In genomic region chr7:151754142-151754590, GRCh38 we compare ENCODE assay signal across 8 cellular contexts.
DNase-seq lines count a peak whose midpoint lies in the region; ATAC-seq, FAIRE-seq and TF ChIP-seq lines count a peak whose summit lies in the region.

No MANE protein-coding gene starts in this region.

- no peaks in the 10 kb centered on the region for H3K36me3 Mint-ChIP-seq in activated naive CD4-positive, alpha-beta T cell treated with anti-CD3 and anti-CD28 coated beads, Interleukin-2, amount 50 U/mL, for 72 hours

- H3K4me1 ChIP-seq in upper lobe of left lung: peaks cover 23 to 30% (median 25%) of the 10 kb centered on the region in 4 donors

- FAIRE-seq in endometrium (lab: Jason Lieb, UNC): peak; percentile 59

- no peaks in the 10 kb centered on the region for H3K9me3 ChIP-seq in upper lobe of left lung

- peak; percentile 79 to 95 (median 88) for TF ChIP-seq CTCF in upper lobe of left lung (IDR thresholded peaks at IDR 0.05)

- H3K27ac Mint-ChIP-seq in activated naive CD4-positive, alpha-beta T cell treated with anti-CD3 and anti-CD28 coated beads, Interleukin-2, amount 50 U/mL, for 72 hours: no peak overlapping the region

- no peak overlapping the region for H3K4me3 ChIP-seq in upper lobe of left lung

- no peaks in the 10 kb centered on the region for H3K36me3 ChIP-seq in upper lobe of left lung

- H3K27ac ChIP-seq in upper lobe of left lung: peak overlapping the region; percentile 63 to 74 (median 72)

- TF ChIP-seq EP300 in upper lobe of left lung (IDR thresholded peaks at IDR 0.05): peak in 1 of 4 donors; percentile 76

- 40 to 45% methylated on average over 13 to 14 of the region's 14 CpGs for WGBS in upper lobe of left lung, 2 donors

- no peaks in the 10 kb centered on the region for H3K27me3 ChIP-seq in upper lobe of left lung

- ATAC-seq in GM21360 (IDR thresholded peaks at IDR 0.05; ENCODE audit: unreplicated experiment): peak; percentile 51
- peak; percentile 89 to 95 for ATAC-seq in upper lobe of left lung (ENCODE audit: low FRiP score in 2 of 2)
- no peak for ATAC-seq in activated naive CD4-positive, alpha-beta T cell treated with anti-CD3 and anti-CD28 coated beads, Interleukin-2, amount 50 U/mL, for 72 hours
- no peak for ATAC-seq in GM18907 (IDR thresholded peaks at IDR 0.05; ENCODE audit: unreplicated experiment)

- H3K9me3 Mint-ChIP-seq in activated naive CD4-positive, alpha-beta T cell treated with anti-CD3 and anti-CD28 coated beads, Interleukin-2, amount 50 U/mL, for 72 hours: no peaks in the 10 kb centered on the region

- peak; percentile 82 for DNase-seq in D341Med (ENCODE audit: low spot score)
- peak; percentile 4 for DNase-seq in OCI-M2 (lab: John Stamatoyannopoulos, UW; ENCODE audit: unreplicated experiment)
- peak; percentile 76 for DNase-seq in medulla oblongata (ENCODE audit: extremely low spot score)
- DNase-seq in upper lobe of left lung: peak; percentile 80 to 93
- no peak for DNase-seq in activated naive CD4-positive, alpha-beta T cell treated with anti-CD3 and anti-CD28 coated beads, Interleukin-2, amount 50 U/mL, for 72 hours (ENCODE audit: low spot score in 2 of 2)

- TF ChIP-seq POLR2A in upper lobe of left lung (IDR thresholded peaks at IDR 0.05): no peak

Comparison
In these comparisons a context has a peak if more than half of its experiments do, and no peak if none do; other contexts are left out.
1. DNase-seq: peak in D341Med (single experiment), OCI-M2 (single experiment), medulla oblongata (single experiment) and upper lobe of left lung (2 of 2); none in activated naive CD4-positive, alpha-beta T cell treated with anti-CD3 and anti-CD28 coated beads, Interleukin-2, amount 50 U/mL, for 72 hours (0 of 2).
2. ATAC-seq: peak in GM21360 (single experiment) and upper lobe of left lung (2 of 2); none in activated naive CD4-positive, alpha-beta T cell treated with anti-CD3 and anti-CD28 coated beads, Interleukin-2, amount 50 U/mL, for 72 hours (0 of 2) and GM18907 (single experiment).